In genomic region chr6:148989585-148989984, GRCh38 we compare ENCODE assay signal across 21 cellular contexts.
"Had no signal": no experiment of that assay in that cellular context is flagged by ENCODE, and none has a peak within 500 bp of the region (broad histone marks: within the 10 kb centered on the region; RNA-seq: fewer than 3 reads in every experiment).

No MANE protein-coding gene starts in this region.

- H3K4me1 ChIP-seq: pancreas had no signal

- H3K4me3 ChIP-seq: cardiac muscle cell, pancreas, spleen, tibial artery had no signal

- H3K36me3 ChIP-seq: cardiac muscle cell, pancreas, tibial artery had no signal

- H3K9me3 Mint-ChIP-seq: activated CD4-positive, alpha-beta memory T cell treated with anti-CD3 and anti-CD28 coated beads, Interleukin-2, amount 10 ng/mL, durations not matched to agents 7 days and 5 days; activated T-helper 17 cell treated with anti-CD3 and anti-CD28 coated beads, Interleukin-2, amount 50 U/mL, for 72 hours; effector memory CD8-positive, alpha-beta T cell had no signal

- H3K4me1 Mint-ChIP-seq: activated CD4-positive, alpha-beta memory T cell treated with anti-CD3 and anti-CD28 coated beads, Interleukin-2, amount 10 ng/mL, durations not matched to agents 7 days and 5 days; activated T-helper 17 cell treated with anti-CD3 and anti-CD28 coated beads, Interleukin-2, amount 50 U/mL, for 72 hours had no signal

- ATAC-seq: activated T-helper 17 cell treated with anti-CD3 and anti-CD28 coated beads, Interleukin-2, amount 50 U/mL, for 72 hours; effector memory CD8-positive, alpha-beta T cell; left lobe of liver; naive thymus-derived CD8-positive, alpha-beta T cell; pancreas had no signal

- H3K27ac Mint-ChIP-seq: activated CD4-positive, alpha-beta memory T cell treated with anti-CD3 and anti-CD28 coated beads, Interleukin-2, amount 10 ng/mL, durations not matched to agents 7 days and 5 days; activated naive CD8-positive, alpha-beta T cell treated with anti-CD3 and anti-CD28 coated beads, Interleukin-2, amount 10 ng/mL, durations not matched to agents 7 days and 5 days; activated T-helper 17 cell treated with anti-CD3 and anti-CD28 coated beads, Interleukin-2, amount 50 U/mL, for 72 hours; effector memory CD8-positive, alpha-beta T cell; naive thymus-derived CD8-positive, alpha-beta T cell had no signal

- H3K9me3 ChIP-seq: pancreas, tibial artery had no signal

- H3K36me3 Mint-ChIP-seq: activated naive CD8-positive, alpha-beta T cell treated with anti-CD3 and anti-CD28 coated beads, Interleukin-2, amount 10 ng/mL, durations not matched to agents 7 days and 5 days had no signal

- H3K4me3 Mint-ChIP-seq: activated CD4-positive, alpha-beta memory T cell treated with anti-CD3 and anti-CD28 coated beads, Interleukin-2, amount 10 ng/mL, durations not matched to agents 7 days and 5 days; activated naive CD8-positive, alpha-beta T cell treated with anti-CD3 and anti-CD28 coated beads, Interleukin-2, amount 10 ng/mL, durations not matched to agents 7 days and 5 days; activated T-helper 17 cell treated with anti-CD3 and anti-CD28 coated beads, Interleukin-2, amount 50 U/mL, for 72 hours; effector memory CD8-positive, alpha-beta T cell; naive thymus-derived CD8-positive, alpha-beta T cell had no signal

- H3K27me3 Mint-ChIP-seq: activated B cell treated with CpG ODN at 0.5 μM for 24 hours; activated CD4-positive, alpha-beta memory T cell treated with anti-CD3 and anti-CD28 coated beads, Interleukin-2, amount 10 ng/mL, durations not matched to agents 7 days and 5 days; activated T-helper 17 cell treated with anti-CD3 and anti-CD28 coated beads, Interleukin-2, amount 50 U/mL, for 72 hours; effector memory CD8-positive, alpha-beta T cell had no signal

- H3K27ac ChIP-seq: pancreas, spleen, tibial artery had no signal

- H3K27me3 ChIP-seq: cardiac muscle cell, pancreas, spleen, tibial artery had no signal

- DNase-seq: activated B cell treated with CpG ODN at 0.5 μM for 24 hours; activated CD4-positive, alpha-beta memory T cell treated with anti-CD3 and anti-CD28 coated beads, Interleukin-2, amount 10 ng/mL, durations not matched to agents 7 days and 5 days; activated CD4-positive, alpha-beta T cell treated with anti-CD3 and anti-CD28 coated beads for 4 hours; activated naive CD4-positive, alpha-beta T cell; activated naive CD8-positive, alpha-beta T cell treated with anti-CD3 and anti-CD28 coated beads, Interleukin-2, amount 10 ng/mL, durations not matched to agents 7 days and 5 days; activated T-cell treated with anti-CD3 and anti-CD28 coated beads, Interleukin-2, amount 50 U/mL, for 1 hour; amygdala; dermis blood vessel endothelial cell; effector memory CD8-positive, alpha-beta T cell; foreskin fibroblast; hypothalamus; kidney; naive thymus-derived CD8-positive, alpha-beta T cell; pancreas; spleen; stimulated activated naive CD4-positive, alpha-beta T cell treated with Interleukin-2 at 50 U/mL for 16 hours; substantia nigra; tibial artery had no signal
